In the genomic region with DNA sequence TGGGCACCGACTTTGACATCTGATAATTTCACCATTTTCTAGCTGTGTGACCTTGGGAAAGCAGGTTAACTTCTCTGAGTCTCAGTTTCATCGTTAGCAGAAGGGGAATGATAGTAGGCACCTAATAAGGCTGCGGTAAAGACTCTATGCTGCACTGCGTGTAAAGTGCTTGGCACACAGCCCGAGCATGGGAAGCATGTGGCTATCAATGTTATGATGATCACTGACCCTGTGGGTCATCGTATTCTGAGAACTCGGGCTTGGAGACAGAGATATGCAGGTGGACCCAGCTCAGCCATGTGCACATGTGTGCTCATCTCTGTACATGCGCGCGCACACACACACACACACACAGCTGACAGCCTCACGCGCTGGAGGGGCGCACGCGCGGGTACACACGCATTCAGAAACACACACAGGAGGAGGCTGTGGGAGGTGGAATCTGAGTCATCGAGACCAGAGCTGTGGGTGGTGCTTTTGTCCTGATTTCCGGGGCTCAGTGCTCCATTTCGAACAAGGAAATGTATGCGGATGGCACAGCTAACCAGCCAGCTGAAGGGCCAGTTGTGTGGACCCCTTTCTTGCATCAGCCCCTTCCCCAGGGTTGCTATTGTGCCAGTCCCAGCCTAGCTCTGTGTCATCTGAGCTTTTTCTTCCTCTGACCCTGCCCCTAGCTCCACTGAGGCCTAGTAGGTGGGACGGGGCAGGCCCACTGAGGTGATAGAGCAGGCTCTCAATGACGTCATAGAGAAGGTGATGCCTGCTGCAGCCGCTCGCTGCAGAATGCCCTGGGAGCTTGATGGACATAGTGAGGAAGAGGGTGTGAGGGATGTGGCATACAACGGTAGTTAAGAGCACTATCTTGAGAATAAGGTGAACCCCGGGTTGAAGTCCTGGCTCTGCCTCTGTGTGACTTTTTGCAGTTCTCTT, we compare ENCODE assay signal across 3 cellular contexts.
TF ChIP-seq lines count a peak whose summit lies in the region.

No MANE protein-coding gene starts in this region.

TF ChIP-seq in WTC11, 78 proteins besides CTCF, POLR2A, EP300 and RAD21:
- no peak for TF ChIP-seq ETV6 (CRISPR knock-in tag; IDR thresholded peaks at IDR 0.05)
- TF ChIP-seq, protein P1, sequence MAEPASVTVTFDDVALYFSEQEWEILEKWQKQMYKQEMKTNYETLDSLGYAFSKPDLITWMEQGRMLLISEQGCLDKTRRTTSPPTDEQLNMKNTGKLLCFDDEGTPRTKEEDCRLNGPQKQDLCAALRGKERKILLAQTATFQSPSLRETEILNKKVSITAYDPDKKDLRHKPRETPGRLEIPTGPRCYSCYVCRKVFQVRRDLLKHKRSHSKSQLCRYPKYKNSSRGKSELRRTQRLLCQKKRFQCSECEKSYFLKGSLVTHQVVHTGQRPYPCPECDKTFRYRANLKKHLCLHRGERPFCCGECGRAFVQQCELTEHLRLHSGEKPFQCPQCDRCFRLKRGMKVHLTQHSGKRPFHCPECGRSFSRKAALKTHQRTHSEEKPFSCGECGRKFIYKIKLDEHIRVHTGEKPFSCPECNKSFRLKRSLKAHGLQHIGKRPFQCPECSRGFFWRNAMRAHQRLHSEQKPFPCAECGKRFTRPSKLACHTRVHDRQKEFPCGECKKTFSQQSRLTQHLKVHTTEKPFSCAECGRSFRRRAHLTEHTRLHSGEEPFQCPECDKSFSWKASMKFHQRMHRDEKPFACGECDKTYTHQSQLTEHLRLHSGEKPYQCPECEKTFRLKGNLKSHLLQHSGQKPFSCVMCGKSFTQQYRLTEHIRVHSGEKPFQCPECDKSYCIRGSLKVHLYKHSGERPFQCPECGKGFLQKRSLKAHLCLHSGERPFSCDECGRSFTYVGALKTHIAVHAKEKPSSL (CRISPR knock-in tag; conservative IDR thresholded peaks at IDR 0.05) = no peak
- TF ChIP-seq, protein P2, sequence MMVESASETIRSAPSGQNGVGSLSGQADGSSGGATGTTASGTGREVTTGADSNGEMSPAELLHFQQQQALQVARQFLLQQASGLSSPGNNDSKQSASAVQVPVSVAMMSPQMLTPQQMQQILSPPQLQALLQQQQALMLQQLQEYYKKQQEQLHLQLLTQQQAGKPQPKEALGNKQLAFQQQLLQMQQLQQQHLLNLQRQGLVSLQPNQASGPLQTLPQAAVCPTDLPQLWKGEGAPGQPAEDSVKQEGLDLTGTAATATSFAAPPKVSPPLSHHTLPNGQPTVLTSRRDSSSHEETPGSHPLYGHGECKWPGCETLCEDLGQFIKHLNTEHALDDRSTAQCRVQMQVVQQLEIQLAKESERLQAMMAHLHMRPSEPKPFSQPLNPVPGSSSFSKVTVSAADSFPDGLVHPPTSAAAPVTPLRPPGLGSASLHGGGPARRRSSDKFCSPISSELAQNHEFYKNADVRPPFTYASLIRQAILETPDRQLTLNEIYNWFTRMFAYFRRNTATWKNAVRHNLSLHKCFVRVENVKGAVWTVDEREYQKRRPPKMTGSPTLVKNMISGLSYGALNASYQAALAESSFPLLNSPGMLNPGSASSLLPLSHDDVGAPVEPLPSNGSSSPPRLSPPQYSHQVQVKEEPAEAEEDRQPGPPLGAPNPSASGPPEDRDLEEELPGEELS (CRISPR knock-in tag; IDR thresholded peaks at IDR 0.05) = no peak
- TF ChIP-seq, protein P3, sequence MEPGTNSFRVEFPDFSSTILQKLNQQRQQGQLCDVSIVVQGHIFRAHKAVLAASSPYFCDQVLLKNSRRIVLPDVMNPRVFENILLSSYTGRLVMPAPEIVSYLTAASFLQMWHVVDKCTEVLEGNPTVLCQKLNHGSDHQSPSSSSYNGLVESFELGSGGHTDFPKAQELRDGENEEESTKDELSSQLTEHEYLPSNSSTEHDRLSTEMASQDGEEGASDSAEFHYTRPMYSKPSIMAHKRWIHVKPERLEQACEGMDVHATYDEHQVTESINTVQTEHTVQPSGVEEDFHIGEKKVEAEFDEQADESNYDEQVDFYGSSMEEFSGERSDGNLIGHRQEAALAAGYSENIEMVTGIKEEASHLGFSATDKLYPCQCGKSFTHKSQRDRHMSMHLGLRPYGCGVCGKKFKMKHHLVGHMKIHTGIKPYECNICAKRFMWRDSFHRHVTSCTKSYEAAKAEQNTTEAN (CRISPR knock-in tag; IDR thresholded peaks at IDR 0.05) = 0 out of 2 replicates have a peak, but pooled peaks have one; percentile 39

TF ChIP-seq in GM12878, 131 proteins besides CTCF, POLR2A, EP300 and RAD21 (continues in another document):
- TF ChIP-seq NR2F1 (conservative IDR thresholded peaks at IDR 0.05) = no peak
- TF ChIP-seq, protein P4, sequence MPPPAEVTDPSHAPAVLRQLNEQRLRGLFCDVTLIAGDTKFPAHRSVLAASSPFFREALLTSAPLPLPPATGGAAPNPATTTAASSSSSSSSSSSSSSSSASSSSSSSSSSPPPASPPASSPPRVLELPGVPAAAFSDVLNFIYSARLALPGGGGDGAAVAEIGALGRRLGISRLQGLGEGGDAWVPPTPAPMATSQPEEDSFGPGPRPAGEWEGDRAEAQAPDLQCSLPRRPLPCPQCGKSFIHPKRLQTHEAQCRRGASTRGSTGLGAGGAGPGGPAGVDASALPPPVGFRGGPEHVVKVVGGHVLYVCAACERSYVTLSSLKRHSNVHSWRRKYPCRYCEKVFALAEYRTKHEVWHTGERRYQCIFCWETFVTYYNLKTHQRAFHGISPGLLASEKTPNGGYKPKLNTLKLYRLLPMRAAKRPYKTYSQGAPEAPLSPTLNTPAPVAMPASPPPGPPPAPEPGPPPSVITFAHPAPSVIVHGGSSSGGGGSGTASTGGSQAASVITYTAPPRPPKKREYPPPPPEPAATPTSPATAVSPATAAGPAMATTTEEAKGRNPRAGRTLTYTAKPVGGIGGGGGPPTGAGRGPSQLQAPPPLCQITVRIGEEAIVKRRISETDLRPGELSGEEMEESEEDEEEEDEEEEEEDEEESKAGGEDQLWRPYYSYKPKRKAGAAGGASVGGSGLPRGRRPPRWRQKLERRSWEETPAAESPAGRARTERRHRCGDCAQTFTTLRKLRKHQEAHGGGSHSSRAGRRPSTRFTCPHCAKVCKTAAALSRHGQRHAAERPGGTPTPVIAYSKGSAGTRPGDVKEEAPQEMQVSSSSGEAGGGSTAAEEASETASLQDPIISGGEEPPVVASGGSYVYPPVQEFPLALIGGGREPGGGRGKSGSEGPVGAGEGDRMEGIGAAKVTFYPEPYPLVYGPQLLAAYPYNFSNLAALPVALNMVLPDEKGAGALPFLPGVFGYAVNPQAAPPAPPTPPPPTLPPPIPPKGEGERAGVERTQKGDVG (CRISPR knock-in tag; IDR thresholded peaks at IDR 0.05) = no peak
- TF ChIP-seq CEBPB (IDR thresholded peaks at IDR 0.05; ENCODE audit: borderline replicate concordance in 1 of 2, low read depth in 2 of 2, low read length in 2 of 2) = no peak
- TF ChIP-seq BHLHE40 (IDR thresholded peaks at IDR 0.05; ENCODE audit: borderline replicate concordance in 1 of 2, low read depth in 2 of 2, low read length in 1 of 2) = peak in 1 of 2 experiments; percentile 59; a peak in 2 of 4 replicates
- TF ChIP-seq PAX8 (IDR thresholded peaks at IDR 0.05) = no peak
- no peak for TF ChIP-seq EED (IDR thresholded peaks at IDR 0.05; ENCODE audit: low read depth)
- no peak for TF ChIP-seq MTA2 (IDR thresholded peaks at IDR 0.05; ENCODE audit: low read depth)
- TF ChIP-seq KDM1A (IDR thresholded peaks at IDR 0.05; ENCODE audit: borderline replicate concordance) = no peak
- 0 out of 2 replicates have a peak, but pooled peaks have one; percentile 29 for TF ChIP-seq ATF7 (IDR thresholded peaks at IDR 0.05; ENCODE audit: low read depth)
- TF ChIP-seq RCOR1 (conservative IDR thresholded peaks at IDR 0.05; ENCODE audit: low read depth, low read length) = no peak
- no peak for TF ChIP-seq RB1 (IDR thresholded peaks at IDR 0.05; ENCODE audit: borderline replicate concordance)
- no peak for TF ChIP-seq LARP7 (IDR thresholded peaks at IDR 0.05)
- no peak for TF ChIP-seq FOXK2 (IDR thresholded peaks at IDR 0.05)
- TF ChIP-seq, protein P5, sequence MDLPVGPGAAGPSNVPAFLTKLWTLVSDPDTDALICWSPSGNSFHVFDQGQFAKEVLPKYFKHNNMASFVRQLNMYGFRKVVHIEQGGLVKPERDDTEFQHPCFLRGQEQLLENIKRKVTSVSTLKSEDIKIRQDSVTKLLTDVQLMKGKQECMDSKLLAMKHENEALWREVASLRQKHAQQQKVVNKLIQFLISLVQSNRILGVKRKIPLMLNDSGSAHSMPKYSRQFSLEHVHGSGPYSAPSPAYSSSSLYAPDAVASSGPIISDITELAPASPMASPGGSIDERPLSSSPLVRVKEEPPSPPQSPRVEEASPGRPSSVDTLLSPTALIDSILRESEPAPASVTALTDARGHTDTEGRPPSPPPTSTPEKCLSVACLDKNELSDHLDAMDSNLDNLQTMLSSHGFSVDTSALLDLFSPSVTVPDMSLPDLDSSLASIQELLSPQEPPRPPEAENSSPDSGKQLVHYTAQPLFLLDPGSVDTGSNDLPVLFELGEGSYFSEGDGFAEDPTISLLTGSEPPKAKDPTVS (IDR thresholded peaks at IDR 0.05; ENCODE audit: low read depth, low read length) = no peak
- no peak for TF ChIP-seq POU2F2 (IDR thresholded peaks at IDR 0.05; ENCODE audit: borderline replicate concordance, low read depth, low read length)
- TF ChIP-seq SIX5 (IDR thresholded peaks at IDR 0.05; ENCODE audit: low read depth, low read length, severe bottlenecking) = no peak

TF ChIP-seq in HEK293T, 16 proteins besides CTCF, POLR2A, EP300 and RAD21:
- TF ChIP-seq TARDBP (IDR thresholded peaks at IDR 0.05) (no peak), SP1 (IDR thresholded peaks at IDR 0.05) (no peak)
